In genomic region chr1:11984559-11984958, GRCh38 we compare ENCODE assay signal across 27 cellular contexts. TPM values are rescaled to one million over a fixed set of nuclear protein-coding genes. Genes with fewer than 3 reads are reported as not detected.
A peak's percentile ranks its signal among the peaks of the same experiment; 100 is the strongest.
DNase-seq lines count a peak whose midpoint lies in the region; ATAC-seq, FAIRE-seq and TF ChIP-seq lines count a peak whose summit lies in the region.
"Had no signal": no experiment of that assay in that cellular context is flagged by ENCODE, and none has a peak within 500 bp of the region (broad histone marks: within the 10 kb centered on the region; RNA-seq: fewer than 3 reads in every experiment).

No MANE protein-coding gene starts in this region.

- no peaks in the 10 kb centered on the region for H3K9me1 ChIP-seq in endothelial cell of umbilical vein (replicated peaks; ENCODE audit: control insufficient read depth, extremely low read depth, insufficient read depth, low read length)

- ATAC-seq in Right ventricle myocardium superior (ENCODE audit: poor library complexity) (no peak), upper lobe of left lung (ENCODE audit: low FRiP score in 2 of 2) (no peak), mucosa of descending colon (no peak), GM18870 (IDR thresholded peaks at IDR 0.05; ENCODE audit: unreplicated experiment) (no peak)
- ATAC-seq: GM23338; natural killer cell treated with Interleukin-12 subunit alpha and Interleukin-12 subunit beta and Interleukin-15 and Interleukin-18, amount 100 ng/mL, for 72 hours; PC-3; T-cell had no signal

- DNase-seq in left ventricle myocardium inferior: no peak
- DNase-seq in Right ventricle myocardium superior: no peak
- DNase-seq in endothelial cell of umbilical vein (ENCODE audit: low read depth, low spot score): no peak
- DNase-seq in upper lobe of left lung: no peak
- no peak for DNase-seq in mucosa of descending colon
- no peak for DNase-seq in nucleus accumbens (lab: John Stamatoyannopoulos, UW)
- DNase-seq: activated CD8-positive, alpha-beta memory T cell treated with anti-CD3 and anti-CD28 coated beads for 24 hours; activated naive CD4-positive, alpha-beta T cell treated with anti-CD3 and anti-CD28 coated beads for 36 hours; activated T-cell treated with anti-CD3 and anti-CD28 coated beads, Interleukin-2, amount 50 U/mL, for 24 hours; kidney; NCI-H1092 treated with DMSO at 0.1 percent for 48 hours; NCI-H1930; NCI-H345; PC-3; SJCRH30; stimulated activated naive CD4-positive, alpha-beta T cell; T-cell had no signal

- CTCF ChIA-PET in endothelial cell of umbilical vein (lab: Charles Lee): interaction anchor here (0.6 kb wide), 2 partner anchors 16 to 77 kb away, joined by 3 read pairs; no protein-coding TSS in a partner anchor

- H3K36me3 ChIP-seq in left ventricle myocardium inferior (peaks cover 64% of the 10 kb centered on the region), endothelial cell of umbilical vein (ENCODE audit: control insufficient read depth in 2 of 2, extremely low read depth in 1 of 2, insufficient read depth in 2 of 2, low read length in 2 of 2) (peaks cover 5 to 22% of the 10 kb centered on the region in 2 experiments), upper lobe of left lung (peaks cover 5 to 60% (median 30%) of the 10 kb centered on the region in 4 donors), mucosa of descending colon (ENCODE audit: low read depth) (peaks cover 10% of the 10 kb centered on the region)

- TF ChIP-seq POLR2A in endothelial cell of umbilical vein (IDR thresholded peaks at IDR 0.05; ENCODE audit: low read depth, low read length) (no peak), upper lobe of left lung (IDR thresholded peaks at IDR 0.05) (no peak)

- peaks cover 43% of the 10 kb centered on the region for H3K36me3 Mint-ChIP-seq in nephron (ENCODE audit: low read depth)

- no peak for TF ChIP-seq EP300 in upper lobe of left lung (IDR thresholded peaks at IDR 0.05)

- H2AFZ ChIP-seq in endothelial cell of umbilical vein (ENCODE audit: low read depth, low read length): no peak overlapping the region
- H2AFZ ChIP-seq: GM23338 had no signal

- H3K4me1 Mint-ChIP-seq in nephron: peaks cover 16% of the 10 kb centered on the region

- H3K4me1 ChIP-seq in left ventricle myocardium inferior (peaks cover 94% of the 10 kb centered on the region), endothelial cell of umbilical vein (ENCODE audit: control insufficient read depth, extremely low read depth, insufficient read depth, low read length) (peaks cover 28% of the 10 kb centered on the region), upper lobe of left lung (peaks cover 19 to 46% (median 31%) of the 10 kb centered on the region in 4 donors), mucosa of descending colon (ENCODE audit: low read depth) (peaks cover 19% of the 10 kb centered on the region)

- dilution Hi-C loops in endothelial cell of umbilical vein (cut with MboI; ENCODE audit: extremely low pct_ligation_motif_present, low sequenced_read_pairs): no loop called here

- no peaks in the 10 kb centered on the region for H4K20me1 ChIP-seq in endothelial cell of umbilical vein (replicated peaks; ENCODE audit: control insufficient read depth, extremely low read depth, insufficient read depth, low read length)

- no peak overlapping the region for H3K9ac ChIP-seq in endothelial cell of umbilical vein (replicated peaks; ENCODE audit: extremely low read depth, insufficient read depth, low read length)

- H3K9me3 Mint-ChIP-seq in nephron: no peaks in the 10 kb centered on the region
- H3K9me3 Mint-ChIP-seq: activated naive CD4-positive, alpha-beta T cell treated with anti-CD3 and anti-CD28 coated beads for 36 hours; activated T-cell treated with anti-CD3 and anti-CD28 coated beads, Interleukin-2, amount 50 U/mL, for 24 hours; GM23338; natural killer cell treated with Interleukin-12 subunit alpha and Interleukin-12 subunit beta and Interleukin-15 and Interleukin-18, amount 100 ng/mL, for 72 hours; T-cell had no signal

- POLR2A ChIA-PET in endothelial cell of umbilical vein (lab: Charles Lee): interaction anchor here (2.5 kb wide), 1 partner anchor 76 kb away, joined by 8 read pairs; no protein-coding TSS in a partner anchor

- no peak for FAIRE-seq in endothelial cell of umbilical vein (lab: Jason Lieb, UNC)
- FAIRE-seq: A204.1, frontal cortex, kidney had no signal

- H3K27me3 ChIP-seq in left ventricle myocardium inferior (ENCODE audit: low read depth): no peaks in the 10 kb centered on the region
- no peaks in the 10 kb centered on the region for H3K27me3 ChIP-seq in endothelial cell of umbilical vein (ENCODE audit: control insufficient read depth in 2 of 2, insufficient read depth in 2 of 2, low read length in 2 of 2)
- H3K27me3 ChIP-seq in upper lobe of left lung: no peaks in the 10 kb centered on the region
- H3K27me3 ChIP-seq: ascending aorta, SJCRH30 had no signal

- H3K4me3 Mint-ChIP-seq in nephron: peak overlapping the region; percentile 4 to 48 (median 34)
- H3K4me3 Mint-ChIP-seq: activated naive CD4-positive, alpha-beta T cell treated with anti-CD3 and anti-CD28 coated beads for 36 hours; activated T-cell treated with anti-CD3 and anti-CD28 coated beads, Interleukin-2, amount 50 U/mL, for 24 hours; B cell; GM23338; natural killer cell treated with Interleukin-12 subunit alpha and Interleukin-12 subunit beta and Interleukin-15 and Interleukin-18, amount 100 ng/mL, for 72 hours had no signal

- peaks cover 67% of the 10 kb centered on the region for H3K79me2 ChIP-seq in endothelial cell of umbilical vein (ENCODE audit: control insufficient read depth, insufficient read depth, low read length)

- H3K4me2 ChIP-seq in endothelial cell of umbilical vein (ENCODE audit: insufficient read depth, low read length): no peak overlapping the region
- H3K4me2 ChIP-seq: GM23338 had no signal

- intact Hi-C loops in left ventricle myocardium inferior (cut with micrococcal nuclease): no loop called here
- intact Hi-C loops in Right ventricle myocardium superior (cut with DNase I): no loop called here
- intact Hi-C loops in endothelial cell of umbilical vein (cut with micrococcal nuclease): loop anchor here (5.0 kb wide), 1 partner anchor 302 kb away; the partner anchor contains the start of gene MAD2L2
- intact Hi-C loops in mucosa of descending colon (cut with DNase I, micrococcal nuclease): no loop called here

- H3K4me3 ChIP-seq in left ventricle myocardium inferior (peak overlapping the region; percentile 91), endothelial cell of umbilical vein (replicated peaks in 1 of 3; ENCODE audit: insufficient read depth in 1 of 3, low read depth in 1 of 3, low read length in 3 of 3) (no peak overlapping the region), upper lobe of left lung (no peak overlapping the region), mucosa of descending colon (no peak overlapping the region)
- H3K4me3 ChIP-seq: ascending aorta, GM23338, SJCRH30, skin epidermis, thoracic aorta had no signal

- BruUV-seq in endothelial cell of umbilical vein (replicated peaks; lab: Mats Ljungman, UMichigan): no TSS peak

- H3K27ac Mint-ChIP-seq in nephron: no peak overlapping the region
- H3K27ac Mint-ChIP-seq: activated naive CD4-positive, alpha-beta T cell treated with anti-CD3 and anti-CD28 coated beads for 36 hours; activated T-cell treated with anti-CD3 and anti-CD28 coated beads, Interleukin-2, amount 50 U/mL, for 24 hours; B cell; GM23338; natural killer cell treated with Interleukin-12 subunit alpha and Interleukin-12 subunit beta and Interleukin-15 and Interleukin-18, amount 100 ng/mL, for 72 hours; T-cell had no signal

- WGBS in upper lobe of left lung, 2 donors: 90 to 94% methylated on average over 6 of the region's 6 CpGs

- H3K9me3 ChIP-seq in left ventricle myocardium inferior (replicated peaks): no peaks in the 10 kb centered on the region
- H3K9me3 ChIP-seq in endothelial cell of umbilical vein (replicated peaks; ENCODE audit: control insufficient read depth, insufficient read depth, low read length): no peaks in the 10 kb centered on the region
- H3K9me3 ChIP-seq in upper lobe of left lung: no peaks in the 10 kb centered on the region
- H3K9me3 ChIP-seq in mucosa of descending colon: no peaks in the 10 kb centered on the region
- H3K9me3 ChIP-seq: ascending aorta, SJCRH30, thoracic aorta had no signal

- peak overlapping the region; percentile 97 for H3K27ac ChIP-seq in left ventricle myocardium inferior (replicated peaks)
- peak overlapping the region; percentile 86 for H3K27ac ChIP-seq in endothelial cell of umbilical vein (ENCODE audit: insufficient read depth, low read depth, low read length)
- peak overlapping the region in 3 of 4 donors; percentile 61 to 81 (median 64) for H3K27ac ChIP-seq in upper lobe of left lung
- H3K27ac ChIP-seq: ascending aorta, SJCRH30, thoracic aorta had no signal

- no peaks in the 10 kb centered on the region for H3K27me3 Mint-ChIP-seq in nephron (ENCODE audit: low read depth)
- H3K27me3 Mint-ChIP-seq: activated T-cell treated with anti-CD3 and anti-CD28 coated beads, Interleukin-2, amount 50 U/mL, for 24 hours; B cell; natural killer cell treated with Interleukin-12 subunit alpha and Interleukin-12 subunit beta and Interleukin-15 and Interleukin-18, amount 100 ng/mL, for 72 hours; T-cell had no signal

- TF ChIP-seq CTCF in left ventricle myocardium inferior (IDR thresholded peaks at IDR 0.05; ENCODE audit: borderline replicate concordance) (no peak), endothelial cell of umbilical vein (IDR thresholded peaks at IDR 0.05; ENCODE audit: extremely low read depth in 1 of 2, insufficient read depth in 1 of 2, low read depth in 1 of 2, low read length in 2 of 2) (no peak), nephron (IDR thresholded peaks at IDR 0.05; ENCODE audit: unreplicated experiment in 3 of 3) (no peak), upper lobe of left lung (IDR thresholded peaks at IDR 0.05) (no peak), mucosa of descending colon (IDR thresholded peaks at IDR 0.05) (no peak)

RNA-seq across cellular contexts. Expression of gene MFN2, which starts 4.3 kb away (rescaled TPM):
- total RNA-seq in left ventricle myocardium inferior (663 TPM), Right ventricle myocardium superior (648 TPM), endothelial cell of umbilical vein (66.6 and 82.4 TPM in 2 replicates), upper lobe of left lung (10 to 100 TPM; 40.9 to 80.6 (median 71.0) TPM), mucosa of descending colon (100 to 1,000 TPM; 103 to 131 (median 110) TPM)
- 41.8 and 51.4 TPM in 2 replicates for polyA plus RNA-seq in endothelial cell of umbilical vein
- 45.7 and 52.7 TPM in 2 replicates for polyA plus RNA-seq in endothelial cell of umbilical vein (2011; cell fraction: cytosol; rRNA removed)
- 72.2 and 73.2 TPM in 2 replicates for polyA plus RNA-seq in endothelial cell of umbilical vein (2011; cell fraction: nucleus; rRNA removed)
- polyA plus RNA-seq in endothelial cell of umbilical vein (2012): 76.5 and 104 TPM in 2 replicates
- polyA minus RNA-seq in endothelial cell of umbilical vein: 76.2 and 76.4 TPM in 2 replicates
- polyA minus RNA-seq in endothelial cell of umbilical vein (2011; cell fraction: cytosol; rRNA and poly(A)+ RNA removed): 34.5 TPM
- polyA minus RNA-seq in endothelial cell of umbilical vein (2011; cell fraction: nucleus; rRNA and poly(A)+ RNA removed): 21.9 and 22.5 TPM in 2 replicates

RNA-seq across cellular contexts. Expression of gene MIIP, which starts 34.7 kb away (rescaled TPM):
- total RNA-seq in left ventricle myocardium inferior (16.2 TPM), Right ventricle myocardium superior (14.6 TPM), endothelial cell of umbilical vein (30.1 and 32.3 TPM in 2 replicates), upper lobe of left lung (10 to 100 TPM; 39.6 to 87.1 (median 50.1) TPM), mucosa of descending colon (10 to 100 TPM; 17.6 to 23.9 (median 22.0) TPM)
- polyA plus RNA-seq in endothelial cell of umbilical vein: 39.1 and 52.1 TPM in 2 replicates
- 22.8 and 30.4 TPM in 2 replicates for polyA plus RNA-seq in endothelial cell of umbilical vein (2011; cell fraction: cytosol; rRNA removed)
- 95.6 and 97.4 TPM in 2 replicates for polyA plus RNA-seq in endothelial cell of umbilical vein (2011; cell fraction: nucleus; rRNA removed)
- polyA plus RNA-seq in endothelial cell of umbilical vein (2012): 15.4 and 20.5 TPM in 2 replicates
- 9.5 and 13.4 TPM in 2 replicates for polyA minus RNA-seq in endothelial cell of umbilical vein
- 16.7 TPM for polyA minus RNA-seq in endothelial cell of umbilical vein (2011; cell fraction: cytosol; rRNA and poly(A)+ RNA removed)
- polyA minus RNA-seq in endothelial cell of umbilical vein (2011; cell fraction: nucleus; rRNA and poly(A)+ RNA removed): 12.6 and 14.3 TPM in 2 replicates

RNA-seq across cellular contexts. Expression of gene PLOD1, which starts 50.0 kb away (rescaled TPM):
- total RNA-seq in left ventricle myocardium inferior: 61.6 TPM
- total RNA-seq in Right ventricle myocardium superior: 66.1 TPM
- 245 and 260 TPM in 2 replicates for total RNA-seq in endothelial cell of umbilical vein
- 412 and 424 TPM in 2 replicates for polyA plus RNA-seq in endothelial cell of umbilical vein
- polyA plus RNA-seq in endothelial cell of umbilical vein (2011; cell fraction: cytosol; rRNA removed): 307 and 311 TPM in 2 replicates
- polyA plus RNA-seq in endothelial cell of umbilical vein (2011; cell fraction: nucleus; rRNA removed): 187 and 218 TPM in 2 replicates
- 236 and 278 TPM in 2 replicates for polyA plus RNA-seq in endothelial cell of umbilical vein (2012)
- 286 and 316 TPM in 2 replicates for polyA minus RNA-seq in endothelial cell of umbilical vein
- polyA minus RNA-seq in endothelial cell of umbilical vein (2011; cell fraction: cytosol; rRNA and poly(A)+ RNA removed): 45.9 TPM
- polyA minus RNA-seq in endothelial cell of umbilical vein (2011; cell fraction: nucleus; rRNA and poly(A)+ RNA removed): 81.1 and 81.9 TPM in 2 replicates
- total RNA-seq in upper lobe of left lung: 10 to 100 TPM; 31.4 to 99.0 (median 52.8) TPM
- 10 to 100 TPM; 33.7 to 68.6 (median 35.4) TPM for total RNA-seq in mucosa of descending colon

RNA-seq across cellular contexts. Expression of gene KIAA2013, which starts 58.3 kb away (rescaled TPM):
- total RNA-seq in left ventricle myocardium inferior (40.9 TPM), Right ventricle myocardium superior (31.6 TPM), endothelial cell of umbilical vein (52.9 and 56.1 TPM in 2 replicates), upper lobe of left lung (10 to 100 TPM; 42.6 to 94.2 (median 58.7) TPM), mucosa of descending colon (100 to 1,000 TPM in 1 of 3 donors, 10 to 100 TPM in 2; 69.6 to 102 (median 88.6) TPM)
- 137 and 194 TPM in 2 replicates for polyA plus RNA-seq in endothelial cell of umbilical vein
- polyA plus RNA-seq in endothelial cell of umbilical vein (2011; cell fraction: cytosol; rRNA removed): 72.1 and 89.3 TPM in 2 replicates
- 34.1 and 34.7 TPM in 2 replicates for polyA plus RNA-seq in endothelial cell of umbilical vein (2011; cell fraction: nucleus; rRNA removed)
- 36.3 and 36.6 TPM in 2 replicates for polyA plus RNA-seq in endothelial cell of umbilical vein (2012)
- polyA minus RNA-seq in endothelial cell of umbilical vein: 46.3 and 55.5 TPM in 2 replicates
- 48.6 TPM for polyA minus RNA-seq in endothelial cell of umbilical vein (2011; cell fraction: cytosol; rRNA and poly(A)+ RNA removed)
- polyA minus RNA-seq in endothelial cell of umbilical vein (2011; cell fraction: nucleus; rRNA and poly(A)+ RNA removed): 13.8 and 15.0 TPM in 2 replicates
